Comparison of ENCODE assay signal across 23 cellular contexts in the genomic region with DNA sequence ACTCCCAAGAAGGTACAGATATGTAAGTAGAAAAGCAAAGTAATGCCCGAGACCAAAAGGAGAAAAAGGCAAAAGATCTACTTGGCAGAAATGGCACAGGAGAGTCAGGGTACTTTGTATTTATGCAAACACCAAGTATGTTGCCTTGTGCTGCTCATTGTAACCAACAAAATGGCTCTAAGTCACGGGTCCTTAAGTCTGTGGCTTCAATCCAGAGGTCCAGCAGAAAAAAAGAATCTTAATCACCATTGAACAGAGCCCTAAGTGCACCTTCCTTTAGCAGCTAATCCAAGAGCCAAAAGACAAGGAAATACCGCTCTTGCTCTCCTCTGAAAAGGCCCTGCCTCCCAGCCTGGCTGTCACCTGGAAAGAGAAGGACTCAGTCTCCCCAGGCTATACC.
DNase-seq lines count a peak whose midpoint lies in the region; TF ChIP-seq lines count a peak whose summit lies in the region.
"Had no signal": no experiment of that assay in that cellular context is flagged by ENCODE, and none has a peak within 500 bp of the region (broad histone marks: within the 10 kb centered on the region; RNA-seq: fewer than 3 reads in every experiment).

No MANE protein-coding gene starts in this region.

- no peaks in the 10 kb centered on the region for H3K4me1 ChIP-seq in mammary epithelial cell (ENCODE audit: insufficient read depth, low read length)
- H3K4me1 ChIP-seq in neural progenitor cell = peaks cover 20% of the 10 kb centered on the region
- peaks cover 23 to 31% of the 10 kb centered on the region in 2 donors for H3K4me1 ChIP-seq in thyroid gland

- no peak for TF ChIP-seq CTCF in MCF 10A (IDR thresholded peaks at IDR 0.05; ENCODE audit: unreplicated experiment)
- TF ChIP-seq CTCF in mammary epithelial cell (conservative IDR thresholded peaks at IDR 0.05 in 1 of 2, IDR thresholded peaks at IDR 0.05 in 1 of 2; ENCODE audit: extremely low read depth in 1 of 2, insufficient read depth in 1 of 2, low read depth in 1 of 2, low read length in 2 of 2) = no peak
- no peak for TF ChIP-seq CTCF in neural progenitor cell (IDR thresholded peaks at IDR 0.05)
- TF ChIP-seq CTCF in thyroid gland (IDR thresholded peaks at IDR 0.05) = no peak

- TF ChIP-seq POLR2A in thyroid gland (IDR thresholded peaks at IDR 0.05) = peak in 1 of 2 donors; percentile 34

- in situ Hi-C loops in mammary epithelial cell (cut with MboI; ENCODE audit: low sequenced_read_pairs in 2 of 2) = no loop called here

- H3K36me3 ChIP-seq in mammary epithelial cell (ENCODE audit: insufficient read depth, low read length) (no peaks in the 10 kb centered on the region), neural progenitor cell (no peaks in the 10 kb centered on the region), thyroid gland (no peaks in the 10 kb centered on the region)
- H3K36me3 ChIP-seq: BLaER1 treated with 17β-estradiol and CSF1 and Interleukin-3, amounts not matched to agents 10 nM and 100 nM had no signal

- H3K4me2 ChIP-seq in mammary epithelial cell (ENCODE audit: insufficient read depth, low read depth, low read length) (no peak overlapping the region), neural progenitor cell (no peak overlapping the region)
- H3K4me2 ChIP-seq: A549; BLaER1 treated with 17β-estradiol and CSF1 and Interleukin-3, amounts not matched to agents 10 nM and 100 nM had no signal

- H3K4me3 ChIP-seq in mammary epithelial cell (replicated peaks in 1 of 3; ENCODE audit: insufficient read depth in 1 of 3, low read depth in 2 of 3, low read length in 3 of 3) = no peak overlapping the region
- no peak overlapping the region for H3K4me3 ChIP-seq in neural progenitor cell
- H3K4me3 ChIP-seq in thyroid gland (replicated peaks in 1 of 3) = no peak overlapping the region
- H3K4me3 ChIP-seq: A549; BLaER1 treated with 17β-estradiol and CSF1 and Interleukin-3, amounts not matched to agents 10 nM and 100 nM; GM12878 had no signal

- BruUV-seq in MCF 10A (replicated peaks; lab: Mats Ljungman, UMichigan) (no TSS peak), mammary epithelial cell (replicated peaks; lab: Mats Ljungman, UMichigan) (no TSS peak)

- H3K27me3 Mint-ChIP-seq in MCF 10A (ENCODE audit: insufficient read depth, unreplicated experiment) (no peaks in the 10 kb centered on the region), neural progenitor cell (ENCODE audit: insufficient read depth, low read depth) (no peaks in the 10 kb centered on the region)
- H3K27me3 Mint-ChIP-seq: B cell; CD4-positive, CD25-positive, alpha-beta regulatory T cell; CD8-positive, alpha-beta memory T cell had no signal

- H3K27ac Mint-ChIP-seq in MCF 10A (ENCODE audit: low read depth, unreplicated experiment) = peak overlapping the region; percentile 66
- peak overlapping the region; percentile 7 for H3K27ac Mint-ChIP-seq in neural progenitor cell
- H3K27ac Mint-ChIP-seq: B cell; CD4-positive, alpha-beta memory T cell; CD4-positive, CD25-positive, alpha-beta regulatory T cell had no signal

- POLR2A ChIA-PET in MCF 10A (lab: Yijun Ruan, JAX) = no interaction called here

- peaks cover 35% of the 10 kb centered on the region for H3K4me1 Mint-ChIP-seq in MCF 10A (ENCODE audit: insufficient read depth, unreplicated experiment)
- peaks cover 2% of the 10 kb centered on the region for H3K4me1 Mint-ChIP-seq in neural progenitor cell
- H3K4me1 Mint-ChIP-seq: B cell; CD4-positive, alpha-beta memory T cell; CD4-positive, CD25-positive, alpha-beta regulatory T cell; CD8-positive, alpha-beta memory T cell had no signal

- H3K9me3 Mint-ChIP-seq in MCF 10A (ENCODE audit: unreplicated experiment) (peaks cover 7% of the 10 kb centered on the region), neural progenitor cell (no peaks in the 10 kb centered on the region)

- H3K27me3 ChIP-seq in mammary epithelial cell (ENCODE audit: insufficient read depth, low read length) (no peaks in the 10 kb centered on the region), neural progenitor cell (no peaks in the 10 kb centered on the region), thyroid gland (no peaks in the 10 kb centered on the region)
- H3K27me3 ChIP-seq: BLaER1 treated with 17β-estradiol and CSF1 and Interleukin-3, amounts not matched to agents 10 nM and 100 nM had no signal

- H3K36me3 Mint-ChIP-seq in MCF 10A (ENCODE audit: insufficient read depth, unreplicated experiment) = no peaks in the 10 kb centered on the region
- H3K36me3 Mint-ChIP-seq in neural progenitor cell = no peaks in the 10 kb centered on the region
- H3K36me3 Mint-ChIP-seq: CD4-positive, alpha-beta memory T cell; CD4-positive, CD25-positive, alpha-beta regulatory T cell had no signal

- H3K9me3 ChIP-seq in mammary epithelial cell (replicated peaks; ENCODE audit: insufficient read depth, low read length) (peaks cover 2% of the 10 kb centered on the region), neural progenitor cell (ENCODE audit: low read depth) (no peaks in the 10 kb centered on the region), thyroid gland (no peaks in the 10 kb centered on the region)
- H3K9me3 ChIP-seq: A549; BLaER1 treated with 17β-estradiol and CSF1 and Interleukin-3, amounts not matched to agents 10 nM and 100 nM had no signal

- peaks cover 11% of the 10 kb centered on the region for H3F3A ChIP-seq in neural progenitor cell (ENCODE audit: low read depth)

- H3K79me2 ChIP-seq in mammary epithelial cell (ENCODE audit: insufficient read depth, low read length) = no peaks in the 10 kb centered on the region
- H3K79me2 ChIP-seq in neural progenitor cell (ENCODE audit: low read depth) = no peaks in the 10 kb centered on the region

- dilution Hi-C loops in mammary epithelial cell (cut with HindIII; ENCODE audit: low sequenced_read_pairs) = no loop called here

- H2AFZ ChIP-seq in mammary epithelial cell (ENCODE audit: low read depth, low read length) (no peak overlapping the region), neural progenitor cell (replicated peaks) (peak overlapping the region; percentile 14)

- CTCF ChIA-PET in MCF 10A (lab: Yijun Ruan, JAX) = interaction anchor here (1.0 to 1.7 kb wide), 2 partner anchors 15 to 26 kb away, joined by 3 to 4 read pairs; no protein-coding TSS in a partner anchor
- CTCF ChIA-PET in mammary epithelial cell (lab: Charles Lee; ENCODE audit: low non-redundant PET) = no interaction called here

- H3K9ac ChIP-seq in mammary epithelial cell (ENCODE audit: insufficient read depth, low read length) (no peak overlapping the region), neural progenitor cell (no peak overlapping the region)
- H3K9ac ChIP-seq: BLaER1 treated with 17β-estradiol and CSF1 and Interleukin-3, amounts not matched to agents 10 nM and 100 nM had no signal

- intact Hi-C loops in MCF 10A (cut with micrococcal nuclease) = loop anchor here (10.0 kb wide), 1 partner anchor 210 kb away; no protein-coding TSS in a partner anchor
- intact Hi-C loops in mammary epithelial cell (cut with micrococcal nuclease) = no loop called here
- intact Hi-C loops in thyroid gland (cut with DNase I) = no loop called here

- H3K4me3 Mint-ChIP-seq in MCF 10A (ENCODE audit: unreplicated experiment) (no peak overlapping the region), neural progenitor cell (no peak overlapping the region)
- H3K4me3 Mint-ChIP-seq: B cell; CD4-positive, alpha-beta memory T cell; CD4-positive, CD25-positive, alpha-beta regulatory T cell; CD8-positive, alpha-beta memory T cell had no signal

- H3K27ac ChIP-seq in mammary epithelial cell (ENCODE audit: insufficient read depth, low read depth, low read length) (no peak overlapping the region), neural progenitor cell (no peak overlapping the region), thyroid gland (peak overlapping the region; percentile 48 to 83 (median 71))
- H3K27ac ChIP-seq: 22Rv1; A549; BLaER1 treated with 17β-estradiol and CSF1 and Interleukin-3, amounts not matched to agents 10 nM and 100 nM; C4-2B had no signal

- DNase-seq in MCF 10A (ENCODE audit: unreplicated experiment) = no peak
- DNase-seq in mammary epithelial cell = no peak
- DNase-seq in neural progenitor cell (ENCODE audit: low spot score) = peak; percentile 16
- peak; percentile 61 for DNase-seq in thyroid gland
- DNase-seq in inferior parietal cortex (ENCODE audit: extremely low spot score) = no peak
- DNase-seq in CD1c-positive myeloid dendritic cell (ENCODE audit: extremely low spot score) = no peak
- DNase-seq: AML-193; CD4-positive, alpha-beta memory T cell; CD4-positive, CD25-positive, alpha-beta regulatory T cell; CD8-positive, alpha-beta memory T cell; COR-L47; DMS 273 treated with DMSO at 0.1 percent for 48 hours; DMS153; DMS53; DND-41; EL; GDM1 had no signal

- WGBS in mammary epithelial cell (ENCODE audit: low coverage, missing lambda C conversion rate) = 49% methylated on average over 3 of the region's 3 CpGs
- 16 to 32% methylated on average over 3 of the region's 3 CpGs for WGBS in thyroid gland, 2 donors

- H4K20me1 ChIP-seq in mammary epithelial cell (ENCODE audit: insufficient read depth, low read length) (no peaks in the 10 kb centered on the region), neural progenitor cell (ENCODE audit: low read depth) (no peaks in the 10 kb centered on the region)
- H4K20me1 ChIP-seq: BLaER1 treated with 17β-estradiol and CSF1 and Interleukin-3, amounts not matched to agents 10 nM and 100 nM had no signal

Comparison
In these comparisons a context has a peak if more than half of its experiments do, and no peak if none do; other contexts are left out.
1. DNase-seq: peak in neural progenitor cell (single experiment) and thyroid gland (2 of 2); none in MCF 10A (single experiment), mammary epithelial cell (single experiment), inferior parietal cortex (single experiment) and CD1c-positive myeloid dendritic cell (single experiment).
2. H3K27ac ChIP-seq: peak in thyroid gland (3 of 3); none in mammary epithelial cell (single experiment) and neural progenitor cell (single experiment).